1 cellular context compared by ENCODE assay signal in the genomic region with DNA sequence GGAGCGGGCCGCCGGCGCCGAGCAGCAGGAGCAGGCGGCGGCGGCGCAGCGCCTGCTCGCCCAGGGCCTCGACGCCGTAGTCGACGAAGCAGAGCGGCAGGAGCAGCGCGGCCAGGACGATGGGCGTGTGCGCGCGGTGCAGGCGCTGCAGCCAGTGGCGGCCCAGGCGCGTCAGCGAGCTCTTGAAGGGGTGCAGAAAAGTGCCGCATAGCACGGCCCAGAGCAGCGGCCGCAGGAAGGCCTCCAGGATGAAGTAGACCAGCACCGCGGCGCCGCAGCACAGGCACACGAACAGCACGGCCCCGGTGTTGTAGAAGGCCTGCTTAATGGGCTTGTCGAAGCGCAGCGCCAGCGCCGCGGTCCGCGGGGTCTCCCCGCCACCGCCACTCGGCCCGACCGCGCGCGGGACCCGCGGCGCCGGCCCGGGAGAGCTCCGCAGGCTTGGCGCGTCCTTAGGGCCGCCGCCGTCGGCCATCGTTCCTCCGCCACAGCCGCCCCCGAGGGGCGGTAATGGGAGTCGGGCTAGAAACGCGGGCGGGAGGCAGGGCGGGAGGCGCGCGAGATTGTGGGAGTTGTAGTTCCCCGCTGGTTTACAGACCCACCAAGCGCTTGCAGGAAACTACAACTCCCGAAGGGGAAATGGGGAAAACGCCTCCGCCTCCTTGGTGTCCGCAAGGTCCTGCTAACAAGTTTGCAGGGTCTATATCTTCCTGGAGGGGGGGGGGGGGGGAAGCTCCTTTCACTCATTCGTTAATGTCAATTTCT.
TF ChIP-seq lines count a peak whose summit lies in the region.

A gene (minus strand): TSS at position 509 of the 765 bp plus-strand sequence. CDS start 34 bp downstream, at position 475.

TF ChIP-seq in HepG2, 621 proteins besides CTCF, POLR2A, EP300 and RAD21 (continued from another document and continues in another):
- TF ChIP-seq, protein P1, sequence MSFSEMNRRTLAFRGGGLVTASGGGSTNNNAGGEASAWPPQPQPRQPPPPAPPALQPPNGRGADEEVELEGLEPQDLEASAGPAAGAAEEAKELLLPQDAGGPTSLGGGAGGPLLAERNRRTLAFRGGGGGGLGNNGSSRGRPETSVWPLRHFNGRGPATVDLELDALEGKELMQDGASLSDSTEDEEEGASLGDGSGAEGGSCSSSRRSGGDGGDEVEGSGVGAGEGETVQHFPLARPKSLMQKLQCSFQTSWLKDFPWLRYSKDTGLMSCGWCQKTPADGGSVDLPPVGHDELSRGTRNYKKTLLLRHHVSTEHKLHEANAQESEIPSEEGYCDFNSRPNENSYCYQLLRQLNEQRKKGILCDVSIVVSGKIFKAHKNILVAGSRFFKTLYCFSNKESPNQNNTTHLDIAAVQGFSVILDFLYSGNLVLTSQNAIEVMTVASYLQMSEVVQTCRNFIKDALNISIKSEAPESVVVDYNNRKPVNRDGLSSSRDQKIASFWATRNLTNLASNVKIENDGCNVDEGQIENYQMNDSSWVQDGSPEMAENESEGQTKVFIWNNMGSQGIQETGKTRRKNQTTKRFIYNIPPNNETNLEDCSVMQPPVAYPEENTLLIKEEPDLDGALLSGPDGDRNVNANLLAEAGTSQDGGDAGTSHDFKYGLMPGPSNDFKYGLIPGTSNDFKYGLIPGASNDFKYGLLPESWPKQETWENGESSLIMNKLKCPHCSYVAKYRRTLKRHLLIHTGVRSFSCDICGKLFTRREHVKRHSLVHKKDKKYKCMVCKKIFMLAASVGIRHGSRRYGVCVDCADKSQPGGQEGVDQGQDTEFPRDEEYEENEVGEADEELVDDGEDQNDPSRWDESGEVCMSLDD (CRISPR knock-in tag; IDR thresholded peaks at IDR 0.05; ENCODE audit: borderline replicate concordance), result no peak
- TF ChIP-seq ZNF224 (CRISPR knock-in tag; IDR thresholded peaks at IDR 0.05) (no peak), YEATS2 (CRISPR knock-in tag; IDR thresholded peaks at IDR 0.05; ENCODE audit: borderline replicate concordance) (peak; percentile 76; the same call in 1 of the 2 replicates), SIX4 (CRISPR knock-in tag; IDR thresholded peaks at IDR 0.05) (0 out of 2 replicates have a peak, but pooled peaks have one; percentile 67), XRCC5 (optimal IDR thresholded peaks at IDR 0.05; ENCODE audit: low read length) (peak; percentile 95), ZNF749 (CRISPR knock-in tag; IDR thresholded peaks at IDR 0.05; ENCODE audit: borderline replicate concordance) (peak; percentile 47; the same call in 1 of the 2 replicates), ZNF567 (CRISPR knock-in tag; IDR thresholded peaks at IDR 0.05; ENCODE audit: borderline replicate concordance) (no peak), EEA1 (CRISPR knock-in tag; IDR thresholded peaks at IDR 0.05; ENCODE audit: borderline replicate concordance) (0 out of 2 replicates have a peak, but pooled peaks have one; percentile 86), HOXD1 (CRISPR knock-in tag; IDR thresholded peaks at IDR 0.05) (0 out of 2 replicates have a peak, but pooled peaks have one; percentile 40), CCDC6 (CRISPR knock-in tag; IDR thresholded peaks at IDR 0.05) (peak; percentile 47; the same call in 1 of the 2 replicates), ZBTB42 (CRISPR knock-in tag; IDR thresholded peaks at IDR 0.05) (no peak), BCL6 (CRISPR knock-in tag; IDR thresholded peaks at IDR 0.05) (0 out of 2 replicates have a peak, but pooled peaks have one; percentile 26), ZNF672 (CRISPR knock-in tag; IDR thresholded peaks at IDR 0.05) (no peak), ZMAT3 (CRISPR knock-in tag; conservative IDR thresholded peaks at IDR 0.05) (0 out of 2 replicates have a peak, but pooled peaks have one; percentile 67), HOXA3 (CRISPR knock-in tag; IDR thresholded peaks at IDR 0.05) (peak; percentile 60; the same call in 1 of the 2 replicates), RBAK (CRISPR knock-in tag; IDR thresholded peaks at IDR 0.05) (no peak), FOXK1 (CRISPR knock-in tag; IDR thresholded peaks at IDR 0.05; ENCODE audit: borderline replicate concordance, low read depth) (peak; percentile 60; the same call in 1 of the 2 replicates), FOXA3 (CRISPR knock-in tag; IDR thresholded peaks at IDR 0.05) (peak; percentile 10), ZNF496 (CRISPR knock-in tag; IDR thresholded peaks at IDR 0.05; ENCODE audit: insufficient replicate concordance) (no peak), ZNF441 (CRISPR knock-in tag; IDR thresholded peaks at IDR 0.05; ENCODE audit: borderline replicate concordance) (peak; percentile 75; the same call in 1 of the 2 replicates), ZNF446 (CRISPR knock-in tag; IDR thresholded peaks at IDR 0.05) (no peak), RAD51 (IDR thresholded peaks at IDR 0.05; ENCODE audit: borderline replicate concordance) (no peak), TBP (CRISPR knock-in tag; IDR thresholded peaks at IDR 0.05) (no peak), SRY (CRISPR knock-in tag; IDR thresholded peaks at IDR 0.05) (peak; percentile 72; the same call in 1 of the 2 replicates)
- TF ChIP-seq, protein P2, sequence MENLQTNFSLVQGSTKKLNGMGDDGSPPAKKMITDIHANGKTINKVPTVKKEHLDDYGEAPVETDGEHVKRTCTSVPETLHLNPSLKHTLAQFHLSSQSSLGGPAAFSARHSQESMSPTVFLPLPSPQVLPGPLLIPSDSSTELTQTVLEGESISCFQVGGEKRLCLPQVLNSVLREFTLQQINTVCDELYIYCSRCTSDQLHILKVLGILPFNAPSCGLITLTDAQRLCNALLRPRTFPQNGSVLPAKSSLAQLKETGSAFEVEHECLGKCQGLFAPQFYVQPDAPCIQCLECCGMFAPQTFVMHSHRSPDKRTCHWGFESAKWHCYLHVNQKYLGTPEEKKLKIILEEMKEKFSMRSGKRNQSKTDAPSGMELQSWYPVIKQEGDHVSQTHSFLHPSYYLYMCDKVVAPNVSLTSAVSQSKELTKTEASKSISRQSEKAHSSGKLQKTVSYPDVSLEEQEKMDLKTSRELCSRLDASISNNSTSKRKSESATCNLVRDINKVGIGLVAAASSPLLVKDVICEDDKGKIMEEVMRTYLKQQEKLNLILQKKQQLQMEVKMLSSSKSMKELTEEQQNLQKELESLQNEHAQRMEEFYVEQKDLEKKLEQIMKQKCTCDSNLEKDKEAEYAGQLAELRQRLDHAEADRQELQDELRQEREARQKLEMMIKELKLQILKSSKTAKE (CRISPR knock-in tag; IDR thresholded peaks at IDR 0.05; ENCODE audit: borderline replicate concordance), result no peak
- TF ChIP-seq, protein P3, sequence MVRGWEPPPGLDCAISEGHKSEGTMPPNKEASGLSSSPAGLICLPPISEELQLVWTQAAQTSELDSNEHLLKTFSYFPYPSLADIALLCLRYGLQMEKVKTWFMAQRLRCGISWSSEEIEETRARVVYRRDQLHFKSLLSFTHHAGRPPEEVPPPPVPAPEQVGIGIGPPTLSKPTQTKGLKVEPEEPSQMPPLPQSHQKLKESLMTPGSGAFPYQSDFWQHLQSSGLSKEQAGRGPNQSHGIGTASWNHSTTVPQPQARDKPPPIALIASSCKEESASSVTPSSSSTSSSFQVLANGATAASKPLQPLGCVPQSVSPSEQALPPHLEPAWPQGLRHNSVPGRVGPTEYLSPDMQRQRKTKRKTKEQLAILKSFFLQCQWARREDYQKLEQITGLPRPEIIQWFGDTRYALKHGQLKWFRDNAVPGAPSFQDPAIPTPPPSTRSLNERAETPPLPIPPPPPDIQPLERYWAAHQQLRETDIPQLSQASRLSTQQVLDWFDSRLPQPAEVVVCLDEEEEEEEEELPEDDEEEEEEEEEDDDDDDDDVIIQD (CRISPR knock-in tag; IDR thresholded peaks at IDR 0.05; ENCODE audit: low read depth), result 0 out of 2 replicates have a peak, but pooled peaks have one; percentile 16
- TF ChIP-seq, protein P4, sequence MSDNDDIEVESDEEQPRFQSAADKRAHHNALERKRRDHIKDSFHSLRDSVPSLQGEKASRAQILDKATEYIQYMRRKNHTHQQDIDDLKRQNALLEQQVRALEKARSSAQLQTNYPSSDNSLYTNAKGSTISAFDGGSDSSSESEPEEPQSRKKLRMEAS (IDR thresholded peaks at IDR 0.05), result peak; percentile 77; the same call in 1 of the 2 replicates
- TF ChIP-seq, protein P5, sequence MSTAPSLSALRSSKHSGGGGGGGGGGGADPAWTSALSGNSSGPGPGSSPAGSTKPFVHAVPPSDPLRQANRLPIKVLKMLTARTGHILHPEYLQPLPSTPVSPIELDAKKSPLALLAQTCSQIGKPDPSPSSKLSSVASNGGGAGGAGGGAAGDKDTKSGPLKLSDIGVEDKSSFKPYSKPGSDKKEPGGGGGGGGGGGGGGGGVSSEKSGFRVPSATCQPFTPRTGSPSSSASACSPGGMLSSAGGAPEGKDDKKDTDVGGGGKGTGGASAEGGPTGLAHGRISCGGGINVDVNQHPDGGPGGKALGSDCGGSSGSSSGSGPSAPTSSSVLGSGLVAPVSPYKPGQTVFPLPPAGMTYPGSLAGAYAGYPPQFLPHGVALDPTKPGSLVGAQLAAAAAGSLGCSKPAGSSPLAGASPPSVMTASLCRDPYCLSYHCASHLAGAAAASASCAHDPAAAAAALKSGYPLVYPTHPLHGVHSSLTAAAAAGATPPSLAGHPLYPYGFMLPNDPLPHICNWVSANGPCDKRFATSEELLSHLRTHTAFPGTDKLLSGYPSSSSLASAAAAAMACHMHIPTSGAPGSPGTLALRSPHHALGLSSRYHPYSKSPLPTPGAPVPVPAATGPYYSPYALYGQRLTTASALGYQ (CRISPR knock-in tag; IDR thresholded peaks at IDR 0.05), result no peak
- TF ChIP-seq, protein P6, sequence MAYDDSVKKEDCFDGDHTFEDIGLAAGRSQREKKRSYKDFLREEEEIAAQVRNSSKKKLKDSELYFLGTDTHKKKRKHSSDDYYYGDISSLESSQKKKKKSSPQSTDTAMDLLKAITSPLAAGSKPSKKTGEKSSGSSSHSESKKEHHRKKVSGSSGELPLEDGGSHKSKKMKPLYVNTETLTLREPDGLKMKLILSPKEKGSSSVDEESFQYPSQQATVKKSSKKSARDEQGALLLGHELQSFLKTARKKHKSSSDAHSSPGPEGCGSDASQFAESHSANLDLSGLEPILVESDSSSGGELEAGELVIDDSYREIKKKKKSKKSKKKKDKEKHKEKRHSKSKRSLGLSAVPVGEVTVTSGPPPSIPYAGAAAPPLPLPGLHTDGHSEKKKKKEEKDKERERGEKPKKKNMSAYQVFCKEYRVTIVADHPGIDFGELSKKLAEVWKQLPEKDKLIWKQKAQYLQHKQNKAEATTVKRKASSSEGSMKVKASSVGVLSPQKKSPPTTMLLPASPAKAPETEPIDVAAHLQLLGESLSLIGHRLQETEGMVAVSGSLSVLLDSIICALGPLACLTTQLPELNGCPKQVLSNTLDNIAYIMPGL (CRISPR knock-in tag; IDR thresholded peaks at IDR 0.05; ENCODE audit: borderline replicate concordance in 1 of 2, low read depth in 1 of 2), result no peak; a peak in 2 of 4 replicates
- TF ChIP-seq, protein P7, sequence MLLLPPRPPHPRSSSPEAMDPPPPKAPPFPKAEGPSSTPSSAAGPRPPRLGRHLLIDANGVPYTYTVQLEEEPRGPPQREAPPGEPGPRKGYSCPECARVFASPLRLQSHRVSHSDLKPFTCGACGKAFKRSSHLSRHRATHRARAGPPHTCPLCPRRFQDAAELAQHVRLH (CRISPR knock-in tag; IDR thresholded peaks at IDR 0.05; ENCODE audit: borderline replicate concordance, low read depth), result peak; percentile 25; the same call in 1 of the 2 replicates
- TF ChIP-seq, protein P8, sequence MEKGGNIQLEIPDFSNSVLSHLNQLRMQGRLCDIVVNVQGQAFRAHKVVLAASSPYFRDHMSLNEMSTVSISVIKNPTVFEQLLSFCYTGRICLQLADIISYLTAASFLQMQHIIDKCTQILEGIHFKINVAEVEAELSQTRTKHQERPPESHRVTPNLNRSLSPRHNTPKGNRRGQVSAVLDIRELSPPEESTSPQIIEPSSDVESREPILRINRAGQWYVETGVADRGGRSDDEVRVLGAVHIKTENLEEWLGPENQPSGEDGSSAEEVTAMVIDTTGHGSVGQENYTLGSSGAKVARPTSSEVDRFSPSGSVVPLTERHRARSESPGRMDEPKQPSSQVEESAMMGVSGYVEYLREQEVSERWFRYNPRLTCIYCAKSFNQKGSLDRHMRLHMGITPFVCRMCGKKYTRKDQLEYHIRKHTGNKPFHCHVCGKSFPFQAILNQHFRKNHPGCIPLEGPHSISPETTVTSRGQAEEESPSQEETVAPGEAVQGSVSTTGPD (CRISPR knock-in tag; IDR thresholded peaks at IDR 0.05), result no peak
- TF ChIP-seq, protein P9, sequence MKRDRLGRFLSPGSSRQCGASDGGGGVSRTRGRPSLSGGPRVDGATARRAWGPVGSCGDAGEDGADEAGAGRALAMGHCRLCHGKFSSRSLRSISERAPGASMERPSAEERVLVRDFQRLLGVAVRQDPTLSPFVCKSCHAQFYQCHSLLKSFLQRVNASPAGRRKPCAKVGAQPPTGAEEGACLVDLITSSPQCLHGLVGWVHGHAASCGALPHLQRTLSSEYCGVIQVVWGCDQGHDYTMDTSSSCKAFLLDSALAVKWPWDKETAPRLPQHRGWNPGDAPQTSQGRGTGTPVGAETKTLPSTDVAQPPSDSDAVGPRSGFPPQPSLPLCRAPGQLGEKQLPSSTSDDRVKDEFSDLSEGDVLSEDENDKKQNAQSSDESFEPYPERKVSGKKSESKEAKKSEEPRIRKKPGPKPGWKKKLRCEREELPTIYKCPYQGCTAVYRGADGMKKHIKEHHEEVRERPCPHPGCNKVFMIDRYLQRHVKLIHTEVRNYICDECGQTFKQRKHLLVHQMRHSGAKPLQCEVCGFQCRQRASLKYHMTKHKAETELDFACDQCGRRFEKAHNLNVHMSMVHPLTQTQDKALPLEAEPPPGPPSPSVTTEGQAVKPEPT (CRISPR knock-in tag; IDR thresholded peaks at IDR 0.05; ENCODE audit: low read depth), result no peak
- TF ChIP-seq, protein P10, sequence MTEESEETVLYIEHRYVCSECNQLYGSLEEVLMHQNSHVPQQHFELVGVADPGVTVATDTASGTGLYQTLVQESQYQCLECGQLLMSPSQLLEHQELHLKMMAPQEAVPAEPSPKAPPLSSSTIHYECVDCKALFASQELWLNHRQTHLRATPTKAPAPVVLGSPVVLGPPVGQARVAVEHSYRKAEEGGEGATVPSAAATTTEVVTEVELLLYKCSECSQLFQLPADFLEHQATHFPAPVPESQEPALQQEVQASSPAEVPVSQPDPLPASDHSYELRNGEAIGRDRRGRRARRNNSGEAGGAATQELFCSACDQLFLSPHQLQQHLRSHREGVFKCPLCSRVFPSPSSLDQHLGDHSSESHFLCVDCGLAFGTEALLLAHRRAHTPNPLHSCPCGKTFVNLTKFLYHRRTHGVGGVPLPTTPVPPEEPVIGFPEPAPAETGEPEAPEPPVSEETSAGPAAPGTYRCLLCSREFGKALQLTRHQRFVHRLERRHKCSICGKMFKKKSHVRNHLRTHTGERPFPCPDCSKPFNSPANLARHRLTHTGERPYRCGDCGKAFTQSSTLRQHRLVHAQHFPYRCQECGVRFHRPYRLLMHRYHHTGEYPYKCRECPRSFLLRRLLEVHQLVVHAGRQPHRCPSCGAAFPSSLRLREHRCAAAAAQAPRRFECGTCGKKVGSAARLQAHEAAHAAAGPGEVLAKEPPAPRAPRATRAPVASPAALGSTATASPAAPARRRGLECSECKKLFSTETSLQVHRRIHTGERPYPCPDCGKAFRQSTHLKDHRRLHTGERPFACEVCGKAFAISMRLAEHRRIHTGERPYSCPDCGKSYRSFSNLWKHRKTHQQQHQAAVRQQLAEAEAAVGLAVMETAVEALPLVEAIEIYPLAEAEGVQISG (CRISPR knock-in tag; IDR thresholded peaks at IDR 0.05), result peak; percentile 63
